9 cellular contexts compared by ENCODE assay signal in genomic region chr1:21278898-21279819, GRCh38. TPM values are rescaled to one million over a fixed set of nuclear protein-coding genes. Genes with fewer than 3 reads are reported as not detected.
A peak's percentile ranks its signal among the peaks of the same experiment; 100 is the strongest.
DNase-seq lines count a peak whose midpoint lies in the region; ATAC-seq and TF ChIP-seq lines count a peak whose summit lies in the region.
"Had no signal": no experiment of that assay in that cellular context is flagged by ENCODE, and none has a peak within 500 bp of the region (broad histone marks: within the 10 kb centered on the region; RNA-seq: fewer than 3 reads in every experiment).

No MANE protein-coding gene starts in this region.

- dilution Hi-C loops in IMR-90 (cut with HindIII; ENCODE audit: low sequenced_read_pairs, unreplicated experiment) = no loop called here

- H3K23ac ChIP-seq in IMR-90 (ENCODE audit: low read depth, low read length) = peak overlapping the region; percentile 84; the same call in 1 of the 2 replicates

- POLR2A ChIA-PET in IMR-90 (lab: Charles Lee; ENCODE audit: unreplicated experiment) = no interaction called here

- peak overlapping the region; percentile 93 for H4K91ac ChIP-seq in IMR-90 (ENCODE audit: insufficient read depth, low read depth, low read length)

- H2AK5ac ChIP-seq in IMR-90 (ENCODE audit: low read depth, low read length) = peak overlapping the region; percentile 96

- H3K4me1 ChIP-seq in IMR-90 (ENCODE audit: control insufficient read depth, insufficient read depth, low read length) (peaks cover 26% of the 10 kb centered on the region), adipocyte (ENCODE audit: control insufficient read depth, insufficient read depth, low read length) (peaks cover 36% of the 10 kb centered on the region), spleen (peaks cover 25 to 91% (median 52%) of the 10 kb centered on the region in 6 donors)

- BruUV-seq in IMR-90 (replicated peaks; lab: Mats Ljungman, UMichigan) = no TSS peak

- CTCF ChIA-PET in IMR-90 (lab: Yijun Ruan, JAX) = interaction anchor here (0.8 to 3.9 kb wide), 3 partner anchors 9 to 89 kb away, joined by 3 to 40 read pairs (median 4); no protein-coding TSS in a partner anchor

- peak overlapping the region; percentile 44 for H3K4me2 ChIP-seq in IMR-90 (ENCODE audit: low read depth, low read length)

- H2AK9ac ChIP-seq in IMR-90 (replicated peaks; ENCODE audit: low read depth, low read length, poor library complexity) = peak overlapping the region; percentile 97

- no peak for TF ChIP-seq POLR2A in IMR-90 (IDR thresholded peaks at IDR 0.05; ENCODE audit: low read depth, low read length)
- TF ChIP-seq POLR2A in spleen (IDR thresholded peaks at IDR 0.05) = no peak

- H4K8ac ChIP-seq in IMR-90 (ENCODE audit: low read depth in 2 of 2, low read length in 2 of 2) = peak overlapping the region; percentile 76 to 84

- in situ Hi-C loops in IMR-90 (cut with MboI; ENCODE audit: low sequenced_read_pairs) = no loop called here

- peaks cover 26% of the 10 kb centered on the region for H3K9me1 ChIP-seq in IMR-90 (ENCODE audit: insufficient read depth, low read length)

- 41% methylated on average over 6 of the region's 25 CpGs; no CpG with 5 or more reads in 1 of the 2 experiments for WGBS in IMR-90 (ENCODE audit: extremely low coverage in 2 of 2, insufficient read length in 1 of 2), 2 experiments
- WGBS in spleen, 5 donors = 56 to 73% (median 70%) methylated on average over 13 to 25 of the region's 25 CpGs

- no peak for TF ChIP-seq RAD21 in IMR-90 (IDR thresholded peaks at IDR 0.05; ENCODE audit: low read length)

- intact Hi-C loops in IMR-90 (cut with micrococcal nuclease) = no loop called here
- intact Hi-C loops in spleen (cut with DNase I; ENCODE audit: low total_unique reads) = no loop called here

- TF ChIP-seq CTCF in IMR-90 (conservative IDR thresholded peaks at IDR 0.05; ENCODE audit: low read depth, low read length) (no peak), spleen (IDR thresholded peaks at IDR 0.05 in 8 of 11, conservative IDR thresholded peaks at IDR 0.05 in 3 of 11) (no peak)

- H4K20me1 ChIP-seq in IMR-90 (ENCODE audit: insufficient read depth, low read length) = no peaks in the 10 kb centered on the region

- peak overlapping the region; percentile 6 for H3K18ac ChIP-seq in IMR-90 (ENCODE audit: low read depth, low read length)

- H2AFZ ChIP-seq in IMR-90 (replicated peaks; ENCODE audit: low read length, poor library complexity) = peak overlapping the region; percentile 63

- H3K27me3 ChIP-seq in IMR-90 (ENCODE audit: control insufficient read depth, insufficient read depth, low read length) = no peaks in the 10 kb centered on the region
- no peaks in the 10 kb centered on the region for H3K27me3 ChIP-seq in adipocyte (replicated peaks; ENCODE audit: control insufficient read depth, insufficient read depth, low read length)
- no peaks in the 10 kb centered on the region for H3K27me3 ChIP-seq in spleen (replicated peaks in 1 of 7)

- H3K4ac ChIP-seq in IMR-90 (ENCODE audit: low read depth, low read length) = peak overlapping the region; percentile 98

- peaks cover 30 to 73% of the 10 kb centered on the region in 2 experiments for H3K79me1 ChIP-seq in IMR-90 (ENCODE audit: low read depth in 1 of 2, low read length in 2 of 2)

- H3K4me3 ChIP-seq in IMR-90 (ENCODE audit: insufficient read depth, low read depth, low read length) (no peak overlapping the region), adipocyte (ENCODE audit: low read length) (no peak overlapping the region), spleen (peak overlapping the region in 6 of 8 donors; percentile 7 to 56 (median 19))

- H2BK120ac ChIP-seq in IMR-90 (ENCODE audit: low read depth, low read length) = peak overlapping the region; percentile 94

- no peaks in the 10 kb centered on the region for H3K9me3 ChIP-seq in IMR-90 (ENCODE audit: control insufficient read depth, insufficient read depth, low read length)
- H3K9me3 ChIP-seq in adipocyte (ENCODE audit: control insufficient read depth, low read length) = no peaks in the 10 kb centered on the region
- H3K9me3 ChIP-seq in spleen = no peaks in the 10 kb centered on the region

- H3K36me3 ChIP-seq in IMR-90 (ENCODE audit: control insufficient read depth, insufficient read depth, low read length) = peaks cover 28% of the 10 kb centered on the region
- peaks cover 22% of the 10 kb centered on the region for H3K36me3 ChIP-seq in adipocyte (ENCODE audit: control insufficient read depth, insufficient read depth, low read length, severe bottlenecking)
- H3K36me3 ChIP-seq in spleen = peaks cover 0 to 83% (median 6%) of the 10 kb centered on the region in 6 donors

- H3K9ac ChIP-seq in IMR-90 (ENCODE audit: low read depth, low read length) = peak overlapping the region; percentile 23
- H3K9ac ChIP-seq in adipocyte (ENCODE audit: low read length) = peak overlapping the region; percentile 24

- H2BK5ac ChIP-seq in IMR-90 (ENCODE audit: low read depth, low read length, poor library complexity, severe bottlenecking) = peak overlapping the region; percentile 82

- peak overlapping the region; percentile 94 for H4K5ac ChIP-seq in IMR-90 (ENCODE audit: low read depth, low read length)

- peak overlapping the region; percentile 69 for H2BK20ac ChIP-seq in IMR-90 (ENCODE audit: low read depth, low read length)

- H3K14ac ChIP-seq in IMR-90 (replicated peaks; ENCODE audit: low read depth, low read length) = peak overlapping the region; percentile 39

- H2BK15ac ChIP-seq in IMR-90 (ENCODE audit: low read depth, low read length) = peak overlapping the region; percentile 71; the same call in 2 of the 3 replicates

- DNase-seq in IMR-90 (peak; percentile 65), adipocyte (ENCODE audit: low read depth) (no peak), left kidney (ENCODE audit: low read depth, low spot score) (peak; percentile 66), spleen (peak; percentile 75), COLO829 (ENCODE audit: low spot score) (no peak), NCI-H226 (no peak)
- DNase-seq in stimulated activated naive CD4-positive, alpha-beta T cell (lab: John Stamatoyannopoulos, UW) = no peak
- DNase-seq: Karpas-422 had no signal

- peak overlapping the region; percentile 50 for H3K56ac ChIP-seq in IMR-90 (ENCODE audit: extremely low read depth, insufficient read depth, low read length)

- ATAC-seq in IMR-90 (ENCODE audit: low read depth) (peak; percentile 71), GM21381 (IDR thresholded peaks at IDR 0.05; ENCODE audit: unreplicated experiment) (no peak)

- H3K27ac ChIP-seq in IMR-90 (ENCODE audit: insufficient read depth, low read length) = peak overlapping the region; percentile 59
- H3K27ac ChIP-seq in spleen = peak overlapping the region; percentile 71 to 91 (median 86)

TF ChIP-seq in IMR-90, 13 proteins besides CTCF, POLR2A, EP300 and RAD21:
- TF ChIP-seq MXI1 (IDR thresholded peaks at IDR 0.05; ENCODE audit: borderline replicate concordance, low read depth, low read length) (no peak), FOS (IDR thresholded peaks at IDR 0.05; ENCODE audit: low read depth, low read length) (peak; percentile 2; the same call in 1 of the 2 replicates)

RNA-seq across cellular contexts. Expression of gene ECE1, which starts 11.1 kb away (rescaled TPM):
- total RNA-seq in IMR-90 (2012; rRNA removed) (60.0 and 61.8 TPM in 2 replicates), spleen (100 to 1,000 TPM in 5 of 7 donors, 10 to 100 TPM in 2; 95.3 to 142 (median 124) TPM)
- polyA plus RNA-seq in IMR-90 (2012; rRNA removed) (124 and 133 TPM in 2 replicates), spleen (10 to 100 TPM; 17.2 to 44.4 (median 24.1) TPM)
- polyA plus RNA-seq in IMR-90 (2012; cell fraction: cytosol; rRNA removed) = 90.4 and 122 TPM in 2 replicates
- polyA plus RNA-seq in IMR-90 (2012; cell fraction: nucleus; rRNA removed; ENCODE audit: low replicate concordance) = 71.7 and 82.4 TPM in 2 replicates

Comparison
In these comparisons a context has a peak if more than half of its experiments do, and no peak if none do; other contexts are left out.
1. DNase-seq: peak in IMR-90 (single experiment), left kidney (single experiment) and spleen (single experiment); none in adipocyte (single experiment), COLO829 (single experiment), stimulated activated naive CD4-positive, alpha-beta T cell (0 of 6) and NCI-H226 (single experiment).
2. H3K4me3 ChIP-seq: peak in spleen (6 of 8); none in IMR-90 (single experiment) and adipocyte (single experiment).